In the genomic region with DNA sequence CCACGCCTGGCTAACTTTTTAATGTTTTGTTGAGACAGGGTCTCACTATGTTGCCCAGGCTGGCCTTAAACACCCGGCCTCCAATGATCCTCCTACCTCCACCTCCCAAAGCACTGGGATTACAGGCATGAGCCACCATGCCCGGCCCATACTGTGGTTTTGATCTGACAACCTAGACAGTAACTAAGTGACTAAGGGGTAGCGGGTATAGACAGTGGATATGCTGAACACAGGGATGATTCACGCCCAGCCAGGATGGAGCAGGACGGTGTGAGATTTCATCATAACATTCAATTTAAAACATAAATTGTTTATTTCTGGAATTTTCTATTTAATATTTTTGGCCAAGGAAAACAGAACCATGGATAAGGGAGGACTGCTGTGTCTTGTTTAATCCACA, we compare ENCODE assay signal across 31 cellular contexts. TPM values are rescaled to one million over a fixed set of nuclear protein-coding genes. Genes with fewer than 3 reads are reported as not detected.
DNase-seq lines count a peak whose midpoint lies in the region; ATAC-seq lines count a peak whose summit lies in the region.
"Had no signal": no experiment of that assay in that cellular context is flagged by ENCODE, and none has a peak within 500 bp of the region (broad histone marks: within the 10 kb centered on the region; RNA-seq: fewer than 3 reads in every experiment).

No MANE protein-coding gene starts in this region.

- no peak overlapping the region for H3K9ac ChIP-seq in SK-N-MC (ENCODE audit: insufficient read length)
- H3K9ac ChIP-seq: KMS-11 had no signal

- no peaks in the 10 kb centered on the region for H3K36me3 ChIP-seq in SK-N-MC (ENCODE audit: insufficient read depth, low read length)
- H3K36me3 ChIP-seq: thyroid gland, vagina had no signal

- H3K27ac ChIP-seq in SK-N-MC, result peak overlapping the region; percentile 87
- no peak overlapping the region for H3K27ac ChIP-seq in epithelial cell of prostate
- H3K27ac ChIP-seq: KMS-11, psoas muscle, RWPE1, thyroid gland, vagina had no signal

- peak; percentile 72 for DNase-seq in A172 (ENCODE audit: low spot score)
- peak; percentile 34 for DNase-seq in HT1080 (ENCODE audit: low read depth)
- no peak for DNase-seq in SK-N-MC (ENCODE audit: low read depth, low spot score)
- DNase-seq in epithelial cell of prostate (ENCODE audit: low read depth, low spot score), result peak; percentile 5
- no peak for DNase-seq in stimulated activated CD4-positive, alpha-beta T cell treated with anti-CD3 and anti-CD28 coated beads, Interleukin-4, amount 100 ng/mL, for 24 hours
- no peak for DNase-seq in germinal center (ENCODE audit: low spot score)
- no peak for DNase-seq in NCI-H226
- DNase-seq: activated CD4-positive, alpha-beta memory T cell treated with anti-CD3 and anti-CD28 coated beads for 36 hours; activated CD8-positive, alpha-beta memory T cell treated with anti-CD3 and anti-CD28 coated beads, Interleukin-2, amount 50 U/mL, for 4 hours; activated naive CD4-positive, alpha-beta T cell; activated naive CD8-positive, alpha-beta T cell treated with anti-CD3 and anti-CD28 coated beads, Interleukin-2, amount 50 U/mL, for 24 hours; AML-193; CD4-positive, CD25-positive, alpha-beta regulatory T cell; DND-41; head of caudate nucleus; kidney; naive thymus-derived CD4-positive, alpha-beta T cell; NCI-H1048; NCI-H1694; NCI-H446 treated with DMSO at 0.1 percent for 48 hours; NCI-H82; psoas muscle; stimulated activated CD4-positive, alpha-beta T cell treated with anti-CD3 and anti-CD28 coated beads, Interleukin-12 subunit alpha, Interleukin-12 subunit beta, amount 100 ng/mL, for 4 hours; stimulated activated CD4-positive, alpha-beta T cell treated with anti-CD3 and anti-CD28 coated beads, Interleukin-4, amount 100 ng/mL, for 1 hour; thyroid gland had no signal

- no peaks in the 10 kb centered on the region for H3K9me3 ChIP-seq in SK-N-MC (ENCODE audit: low read depth, low read length)
- H3K9me3 ChIP-seq: psoas muscle, thyroid gland, vagina had no signal

- H3K4me3 ChIP-seq in SK-N-MC, result no peak overlapping the region
- H3K4me3 ChIP-seq: psoas muscle, thyroid gland, vagina had no signal

- no peak for ATAC-seq in GM19467 (IDR thresholded peaks at IDR 0.05; ENCODE audit: unreplicated experiment)
- ATAC-seq: activated CD4-positive, CD25-positive, alpha-beta regulatory T cell treated with anti-CD3 and anti-CD28 coated beads, Interleukin-2, amount 50 U/mL, for 24 hours; activated naive CD8-positive, alpha-beta T cell treated with anti-CD3 and anti-CD28 coated beads, Interleukin-2, amount 50 U/mL, for 24 hours; naive thymus-derived CD4-positive, alpha-beta T cell; psoas muscle; sciatic nerve had no signal

RNA-seq across cellular contexts. Expression of gene YPEL5, which starts 36.0 kb away (rescaled TPM):
- total RNA-seq in A172 (2014; rRNA removed; shearing (Covaris generic)), result 91.4 and 112 TPM in 2 replicates
- 17.0 and 25.5 TPM in 2 replicates for total RNA-seq in HT1080 (2014; rRNA removed; shearing (Covaris generic))
- 39.6 and 50.1 TPM in 2 replicates for polyA plus RNA-seq in HT1080 (2015; cell fraction: cytosol; rRNA removed)
- 38.6 and 40.8 TPM in 2 replicates for polyA plus RNA-seq in HT1080 (2015; cell fraction: nucleus; rRNA removed)

Comparison
In these comparisons a context has a peak if more than half of its experiments do, and no peak if none do; other contexts are left out.
1. DNase-seq: peak in A172 (single experiment), HT1080 (single experiment) and epithelial cell of prostate (single experiment); none in SK-N-MC (single experiment), stimulated activated CD4-positive, alpha-beta T cell treated with anti-CD3 and anti-CD28 coated beads, Interleukin-4, amount 100 ng/mL, for 24 hours (single experiment), germinal center (single experiment) and NCI-H226 (single experiment).